ENCODE assay signal across 27 cellular contexts in genomic region chr13:51255556-51255955, GRCh38. TPM values are rescaled to one million over a fixed set of nuclear protein-coding genes. Genes with fewer than 3 reads are reported as not detected.
DNase-seq lines count a peak whose midpoint lies in the region; ATAC-seq and TF ChIP-seq lines count a peak whose summit lies in the region.
"Had no signal": no experiment of that assay in that cellular context is flagged by ENCODE, and none has a peak within 500 bp of the region (broad histone marks: within the 10 kb centered on the region; RNA-seq: fewer than 3 reads in every experiment).

No MANE protein-coding gene starts in this region.

- H4K20me1 ChIP-seq in neural progenitor cell (ENCODE audit: low read depth) = peaks cover 30% of the 10 kb centered on the region
- H4K20me1 ChIP-seq: BLaER1 treated with 17β-estradiol and CSF1 and Interleukin-3, amounts not matched to agents 10 nM and 100 nM had no signal

- H2AFZ ChIP-seq in neural progenitor cell (replicated peaks) = no peak overlapping the region

- intact Hi-C loops in left ventricle myocardium superior (cut with micrococcal nuclease) (no loop called here), left cardiac atrium (cut with DNase I) (no loop called here)

- TF ChIP-seq CTCF in neural progenitor cell (IDR thresholded peaks at IDR 0.05) = no peak

- H3K27me3 Mint-ChIP-seq in neural progenitor cell (ENCODE audit: insufficient read depth, low read depth) = no peaks in the 10 kb centered on the region
- H3K27me3 Mint-ChIP-seq: CD4-positive, alpha-beta T cell had no signal

- DNase-seq in left ventricle myocardium superior (no peak), left cardiac atrium (no peak), neural progenitor cell (ENCODE audit: low spot score) (peak; percentile 26), NCI-H446 (lab: John Stamatoyannopoulos, UW) (no peak), NCI-H1694 treated with DMSO at 0.1 percent for 48 hours (lab: John Stamatoyannopoulos, UW) (no peak)
- DNase-seq: AML-193; CD4-positive, alpha-beta T cell; DMS53; GOT3; KBM-7; MV-4-11; NCI-H1105; NCI-H187; NCI-H2081 treated with DMSO at 0.1 percent for 48 hours; NCI-H2171; NCI-H226; NCI-H510A treated with DMSO at 0.1 percent for 48 hours; NCI-H748 treated with DMSO at 0.1 percent for 48 hours; PC-3; SJCRH30 had no signal

- H3K9me3 ChIP-seq in HUES48 (ENCODE audit: control insufficient read depth, insufficient read depth, low read length) (no peaks in the 10 kb centered on the region), ectodermal cell (ENCODE audit: control insufficient read depth, low read length) (no peaks in the 10 kb centered on the region), neural progenitor cell (ENCODE audit: low read depth) (no peaks in the 10 kb centered on the region)
- H3K9me3 ChIP-seq: A549; BLaER1 treated with 17β-estradiol and CSF1 and Interleukin-3, amounts not matched to agents 10 nM and 100 nM; SJCRH30 had no signal

- peaks cover 36% of the 10 kb centered on the region for H3F3A ChIP-seq in neural progenitor cell (ENCODE audit: low read depth)

- H3K27me3 ChIP-seq in HUES48 (ENCODE audit: control insufficient read depth, insufficient read depth, low read length) (no peaks in the 10 kb centered on the region), ectodermal cell (ENCODE audit: control insufficient read depth, insufficient read depth, low read length, poor library complexity, severe bottlenecking) (no peaks in the 10 kb centered on the region), neural progenitor cell (no peaks in the 10 kb centered on the region)
- H3K27me3 ChIP-seq: BLaER1 treated with 17β-estradiol and CSF1 and Interleukin-3, amounts not matched to agents 10 nM and 100 nM; SJCRH30 had no signal

- H3K4me1 ChIP-seq in HUES48 (ENCODE audit: control insufficient read depth, insufficient read depth, low read length) (peaks cover 44% of the 10 kb centered on the region), ectodermal cell (ENCODE audit: control insufficient read depth, insufficient read depth, low read length) (peaks cover 24% of the 10 kb centered on the region), neural progenitor cell (peaks cover 37% of the 10 kb centered on the region)
- H3K4me1 ChIP-seq: A549, SJCRH30 had no signal

- ATAC-seq in left ventricle myocardium superior = peak; percentile 4
- no peak for ATAC-seq in left cardiac atrium
- ATAC-seq in HG03135 (IDR thresholded peaks at IDR 0.05; ENCODE audit: unreplicated experiment) = no peak
- ATAC-seq: A549, PC-3, SK-N-SH treated with all-trans-retinoic acid at 6 μM for 48 hours had no signal

- peaks cover 15% of the 10 kb centered on the region for H3K4me1 Mint-ChIP-seq in neural progenitor cell

- H3K4me3 ChIP-seq in HUES48 (ENCODE audit: low read depth, low read length) (no peak overlapping the region), ectodermal cell (ENCODE audit: insufficient read depth, low read depth, low read length) (no peak overlapping the region), neural progenitor cell (no peak overlapping the region)
- H3K4me3 ChIP-seq: A549; BLaER1 treated with 17β-estradiol and CSF1 and Interleukin-3, amounts not matched to agents 10 nM and 100 nM; SJCRH30 had no signal

- H3K79me2 ChIP-seq in neural progenitor cell (ENCODE audit: low read depth) = peaks cover 65% of the 10 kb centered on the region

- H3K4me3 Mint-ChIP-seq in neural progenitor cell = no peak overlapping the region
- H3K4me3 Mint-ChIP-seq: CD4-positive, alpha-beta T cell had no signal

- H3K36me3 Mint-ChIP-seq in neural progenitor cell = peaks cover 35% of the 10 kb centered on the region

- H3K27ac Mint-ChIP-seq in neural progenitor cell = peak overlapping the region; percentile 77
- H3K27ac Mint-ChIP-seq: CD4-positive, alpha-beta T cell had no signal

- H3K9me3 Mint-ChIP-seq in neural progenitor cell = no peaks in the 10 kb centered on the region
- H3K9me3 Mint-ChIP-seq: CD4-positive, alpha-beta T cell had no signal

- peaks cover 100% of the 10 kb centered on the region for H3K36me3 ChIP-seq in HUES48 (ENCODE audit: control insufficient read depth, insufficient read depth, low read length)
- peaks cover 29% of the 10 kb centered on the region for H3K36me3 ChIP-seq in ectodermal cell (ENCODE audit: control insufficient read depth, insufficient read depth, low read length)
- peaks cover 13% of the 10 kb centered on the region for H3K36me3 ChIP-seq in neural progenitor cell
- H3K36me3 ChIP-seq: BLaER1 treated with 17β-estradiol and CSF1 and Interleukin-3, amounts not matched to agents 10 nM and 100 nM; SJCRH30 had no signal

- peak overlapping the region; percentile 55 for H3K4me2 ChIP-seq in neural progenitor cell
- H3K4me2 ChIP-seq: A549; BLaER1 treated with 17β-estradiol and CSF1 and Interleukin-3, amounts not matched to agents 10 nM and 100 nM had no signal

- H3K27ac ChIP-seq in HUES48 (ENCODE audit: low read depth, low read length) = peak overlapping the region; percentile 76
- peak overlapping the region; percentile 50 for H3K27ac ChIP-seq in ectodermal cell (ENCODE audit: insufficient read depth, low read depth, low read length, poor library complexity, severe bottlenecking)
- H3K27ac ChIP-seq in neural progenitor cell = peak overlapping the region; percentile 79
- H3K27ac ChIP-seq: A549; BLaER1 treated with 17β-estradiol and CSF1 and Interleukin-3, amounts not matched to agents 10 nM and 100 nM; SJCRH30 had no signal

- 2 to 22% methylated on average over 1 of the region's 1 CpG for WGBS in ectodermal cell, 2 experiments

- H3K9ac ChIP-seq in HUES48 (ENCODE audit: low read depth, low read length) (no peak overlapping the region), neural progenitor cell (no peak overlapping the region)
- H3K9ac ChIP-seq: BLaER1 treated with 17β-estradiol and CSF1 and Interleukin-3, amounts not matched to agents 10 nM and 100 nM had no signal

RNA-seq across cellular contexts. Expression of gene FAM124A, which starts 33.4 kb away (rescaled TPM):
- 14.9 TPM for total RNA-seq in left ventricle myocardium superior
- 1 to 10 TPM; 5.9 to 10.0 TPM for total RNA-seq in left cardiac atrium
- polyA plus RNA-seq in ectodermal cell (2013, experiment 1 of 4) = 25.9 TPM
- 37.7 TPM for polyA plus RNA-seq in ectodermal cell (2013, experiment 2 of 4)
- 27.4 TPM for polyA plus RNA-seq in ectodermal cell (2013, experiment 3 of 4)
- 29.0 TPM for polyA plus RNA-seq in ectodermal cell (2013, experiment 4 of 4)
- total RNA-seq in neural progenitor cell (ENCODE audit: low replicate concordance) = 22.6 and 41.1 TPM in 2 replicates
- total RNA-seq: CD4-positive, alpha-beta T cell; LHCN-M2 had no signal
